Comparison of ENCODE assay signal across 19 cellular contexts in the genomic region with DNA sequence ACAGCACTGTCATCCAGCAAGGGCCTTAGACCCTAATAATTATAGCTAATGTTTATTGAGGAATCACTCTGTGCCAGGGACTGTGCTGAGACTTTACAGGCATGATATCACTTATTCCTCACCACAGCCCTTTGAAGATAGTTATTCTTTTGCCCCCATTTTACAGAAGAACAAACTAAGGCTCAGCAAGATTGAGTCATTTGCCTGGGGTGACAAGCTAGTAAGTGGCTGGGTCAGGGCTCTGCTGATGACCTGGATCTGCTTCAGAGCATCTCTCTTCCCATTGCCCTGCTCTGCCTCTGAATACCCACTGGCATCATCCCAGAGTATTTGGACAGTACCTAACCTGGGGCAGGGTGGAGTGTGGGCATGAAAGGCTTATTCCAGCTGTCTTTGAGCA. TPM values are rescaled to one million over a fixed set of nuclear protein-coding genes. Genes with fewer than 3 reads are reported as not detected.
DNase-seq lines count a peak whose midpoint lies in the region; ATAC-seq and TF ChIP-seq lines count a peak whose summit lies in the region.
"Had no signal": no experiment of that assay in that cellular context is flagged by ENCODE, and none has a peak within 500 bp of the region (broad histone marks: within the 10 kb centered on the region; RNA-seq: fewer than 3 reads in every experiment).

No MANE protein-coding gene starts in this region.

- no peaks in the 10 kb centered on the region for H3K27me3 ChIP-seq in BLaER1 treated with 17β-estradiol and CSF1 and Interleukin-3, amounts not matched to agents 10 nM and 100 nM
- H3K27me3 ChIP-seq in CD8-positive, alpha-beta T cell (ENCODE audit: insufficient read depth, low read length), result no peaks in the 10 kb centered on the region
- H3K27me3 ChIP-seq in foreskin keratinocyte, result no peaks in the 10 kb centered on the region
- H3K27me3 ChIP-seq: pancreas, transverse colon had no signal

- peaks cover 80% of the 10 kb centered on the region for H3K36me3 Mint-ChIP-seq in CD8-positive, alpha-beta T cell
- H3K36me3 Mint-ChIP-seq in activated CD8-positive, alpha-beta T cell treated with anti-CD3 and anti-CD28 coated beads for 36 hours (ENCODE audit: low read depth), result peaks cover 29% of the 10 kb centered on the region
- peaks cover 9 to 10% of the 10 kb centered on the region in 2 donors for H3K36me3 Mint-ChIP-seq in naive B cell

- no peaks in the 10 kb centered on the region for H3K27me3 Mint-ChIP-seq in CD8-positive, alpha-beta T cell (ENCODE audit: low read depth)
- H3K27me3 Mint-ChIP-seq in activated CD8-positive, alpha-beta T cell treated with anti-CD3 and anti-CD28 coated beads for 36 hours, result no peaks in the 10 kb centered on the region
- no peaks in the 10 kb centered on the region for H3K27me3 Mint-ChIP-seq in naive B cell

- CTCF ChIA-PET in CD8-positive, alpha-beta T cell (lab: Charles Lee), result interaction anchor here (1.0 to 1.6 kb wide), 3 partner anchors 10 to 126 kb away, joined by 3 to 10 read pairs (median 3); a partner anchor contains a TSS
- CTCF ChIA-PET in activated CD8-positive, alpha-beta T cell treated with anti-CD3 and anti-CD28 coated beads for 36 hours (lab: Charles Lee), result interaction anchor here (1.4 to 1.8 kb wide), 3 partner anchors 8 to 50 kb away, joined by 4 to 9 read pairs (median 7); no protein-coding TSS in a partner anchor

- H3K27ac ChIP-seq in BLaER1 treated with 17β-estradiol and CSF1 and Interleukin-3, amounts not matched to agents 10 nM and 100 nM, result peak overlapping the region in 3 of 11 experiments; percentile 6 to 41 (median 12); a peak in 1 of 22 replicates
- no peak overlapping the region for H3K27ac ChIP-seq in CD8-positive, alpha-beta T cell (ENCODE audit: low read depth, low read length)
- H3K27ac ChIP-seq in foreskin keratinocyte, result no peak overlapping the region
- H3K27ac ChIP-seq: GM23248, pancreas, transverse colon had no signal

- H3K4me2 ChIP-seq in BLaER1 treated with 17β-estradiol and CSF1 and Interleukin-3, amounts not matched to agents 10 nM and 100 nM, result peak overlapping the region in 8 of 11 experiments; percentile 37 to 73 (median 59); a peak in 16 of 22 replicates

- H3K4me3 Mint-ChIP-seq in CD8-positive, alpha-beta T cell, result no peak overlapping the region
- no peak overlapping the region for H3K4me3 Mint-ChIP-seq in activated CD8-positive, alpha-beta T cell treated with anti-CD3 and anti-CD28 coated beads for 36 hours
- H3K4me3 Mint-ChIP-seq in naive B cell, result no peak overlapping the region

- H3K9ac ChIP-seq in BLaER1 treated with 17β-estradiol and CSF1 and Interleukin-3, amounts not matched to agents 10 nM and 100 nM, result 0 out of 22 replicates have a peak overlapping the region, but pooled peaks of 1 of the 11 experiments have one; percentile 38
- H3K9ac ChIP-seq: GM23248 had no signal

- peaks cover 25 to 96% (median 57%) of the 10 kb centered on the region in 11 experiments; a peak in 20 of 22 replicates for H4K20me1 ChIP-seq in BLaER1 treated with 17β-estradiol and CSF1 and Interleukin-3, amounts not matched to agents 10 nM and 100 nM

- TF ChIP-seq CTCF in CD8-positive, alpha-beta T cell (IDR thresholded peaks at IDR 0.05), result no peak
- TF ChIP-seq CTCF in activated CD8-positive, alpha-beta T cell treated with anti-CD3 and anti-CD28 coated beads for 36 hours (IDR thresholded peaks at IDR 0.05), result no peak
- TF ChIP-seq CTCF in foreskin keratinocyte (conservative IDR thresholded peaks at IDR 0.05), result no peak

- H3K9me3 Mint-ChIP-seq in CD8-positive, alpha-beta T cell, result no peaks in the 10 kb centered on the region
- no peaks in the 10 kb centered on the region for H3K9me3 Mint-ChIP-seq in activated CD8-positive, alpha-beta T cell treated with anti-CD3 and anti-CD28 coated beads for 36 hours
- H3K9me3 Mint-ChIP-seq in naive B cell, result no peaks in the 10 kb centered on the region

- peaks cover 63% of the 10 kb centered on the region for H3K4me1 Mint-ChIP-seq in CD8-positive, alpha-beta T cell (ENCODE audit: low read depth)
- H3K4me1 Mint-ChIP-seq in activated CD8-positive, alpha-beta T cell treated with anti-CD3 and anti-CD28 coated beads for 36 hours (ENCODE audit: low read depth), result peaks cover 81% of the 10 kb centered on the region
- H3K4me1 Mint-ChIP-seq in naive B cell, result peaks cover 58 to 90% (median 83%) of the 10 kb centered on the region in 3 donors

- peaks cover 24 to 63% (median 59%) of the 10 kb centered on the region in 11 experiments for H3K36me3 ChIP-seq in BLaER1 treated with 17β-estradiol and CSF1 and Interleukin-3, amounts not matched to agents 10 nM and 100 nM
- peaks cover 57% of the 10 kb centered on the region for H3K36me3 ChIP-seq in CD8-positive, alpha-beta T cell (ENCODE audit: insufficient read depth, low read length)

- H3K9me3 ChIP-seq in BLaER1 treated with 17β-estradiol and CSF1 and Interleukin-3, amounts not matched to agents 10 nM and 100 nM (replicated peaks in 1 of 11), result no peaks in the 10 kb centered on the region
- no peaks in the 10 kb centered on the region for H3K9me3 ChIP-seq in CD8-positive, alpha-beta T cell (ENCODE audit: low read length)
- H3K9me3 ChIP-seq: pancreas, transverse colon had no signal

- intact Hi-C loops in CD8-positive, alpha-beta T cell (cut with DNase I, micrococcal nuclease), result no loop called here
- intact Hi-C loops in activated CD8-positive, alpha-beta T cell treated with anti-CD3 and anti-CD28 coated beads for 36 hours (cut with micrococcal nuclease), result no loop called here

- H3K4me3 ChIP-seq in BLaER1 treated with 17β-estradiol and CSF1 and Interleukin-3, amounts not matched to agents 10 nM and 100 nM, result no peak overlapping the region
- no peak overlapping the region for H3K4me3 ChIP-seq in CD8-positive, alpha-beta T cell (ENCODE audit: low read depth, low read length)
- H3K4me3 ChIP-seq: GM23248, lung, pancreas, transverse colon had no signal

- DNase-seq in CD8-positive, alpha-beta T cell, result no peak
- DNase-seq in activated CD8-positive, alpha-beta T cell treated with anti-CD3 and anti-CD28 coated beads for 36 hours, result no peak
- no peak for DNase-seq in naive B cell
- DNase-seq in foreskin keratinocyte, result no peak
- DNase-seq in left lobe of liver (ENCODE audit: low spot score), result no peak
- DNase-seq in SIG-M5 (lab: John Stamatoyannopoulos, UW), result no peak
- DNase-seq: activated gamma-delta T cell; Calu3; GM23248; islet precursor cell; Kasumi-1; NCI-H1105; NCI-H510A; pancreas; stimulated activated naive CD4-positive, alpha-beta T cell treated with Interleukin-2 at 50 U/mL for 16 hours; transverse colon had no signal

- peak overlapping the region; percentile 84 for H3K27ac Mint-ChIP-seq in CD8-positive, alpha-beta T cell
- peak overlapping the region; percentile 82 for H3K27ac Mint-ChIP-seq in activated CD8-positive, alpha-beta T cell treated with anti-CD3 and anti-CD28 coated beads for 36 hours
- H3K27ac Mint-ChIP-seq in naive B cell, result peak overlapping the region in 5 of 6 donors; percentile 15 to 76 (median 66)

- POLR2A ChIA-PET in CD8-positive, alpha-beta T cell (lab: Charles Lee), result interaction anchor here (1.0 to 1.2 kb wide), 2 partner anchors 9 to 14 kb away, joined by 4 read pairs; no protein-coding TSS in a partner anchor
- POLR2A ChIA-PET in activated CD8-positive, alpha-beta T cell treated with anti-CD3 and anti-CD28 coated beads for 36 hours (lab: Charles Lee), result interaction anchor here (2.3 kb wide), 1 partner anchor 11 kb away, joined by 16 read pairs; a partner anchor contains a TSS

- ATAC-seq in CD8-positive, alpha-beta T cell, result no peak
- ATAC-seq in activated CD8-positive, alpha-beta T cell treated with anti-CD3 and anti-CD28 coated beads for 36 hours, result peak; percentile 13
- ATAC-seq in naive B cell (ENCODE audit: low read depth in 2 of 2), result no peak
- no peak for ATAC-seq in foreskin keratinocyte
- no peak for ATAC-seq in left lobe of liver
- ATAC-seq: pancreas, sciatic nerve had no signal

- H3K4me1 ChIP-seq in BLaER1 treated with 17β-estradiol and CSF1 and Interleukin-3, amounts not matched to agents 10 nM and 100 nM, result peaks cover 59 to 86% (median 78%) of the 10 kb centered on the region in 10 experiments
- H3K4me1 ChIP-seq in CD8-positive, alpha-beta T cell (ENCODE audit: insufficient read depth, low read length), result peaks cover 53% of the 10 kb centered on the region
- H3K4me1 ChIP-seq in foreskin keratinocyte, result no peaks in the 10 kb centered on the region

RNA-seq across cellular contexts. Expression of a gene that starts 11.8 kb away (rescaled TPM):
- total RNA-seq in CD8-positive, alpha-beta T cell, result 100 to 1,000 TPM; 126 to 133 TPM
- 10 to 100 TPM; 58.7 to 61.2 TPM for total RNA-seq in activated CD8-positive, alpha-beta T cell treated with anti-CD3 and anti-CD28 coated beads for 36 hours
- polyA plus RNA-seq in naive B cell (ENCODE audit: low read depth in 6 of 6), result 10 to 100 TPM in 5 of 6 donors, 1 to 10 TPM in 1; 7.1 to 47.1 (median 27.1) TPM
- total RNA-seq in foreskin keratinocyte, result 31.7 and 34.0 TPM in 2 replicates
- polyA plus RNA-seq in foreskin keratinocyte, result 10.1 and 11.7 TPM in 2 replicates
- 14.2 TPM for total RNA-seq in left lobe of liver
